Comparison of ENCODE assay signal across 1 cellular context in genomic region chr3:157438371-157438735, GRCh38.
TF ChIP-seq lines count a peak whose summit lies in the region.

No MANE protein-coding gene starts in this region.

TF ChIP-seq in WTC11, 78 proteins besides CTCF, POLR2A, EP300 and RAD21 (continued from another document):
- TF ChIP-seq ZBTB43 (CRISPR knock-in tag; IDR thresholded peaks at IDR 0.05) (no peak), NR1H2 (CRISPR knock-in tag; IDR thresholded peaks at IDR 0.05) (no peak), JUN (CRISPR knock-in tag; IDR thresholded peaks at IDR 0.05) (no peak), TCF7 (CRISPR knock-in tag; IDR thresholded peaks at IDR 0.05; ENCODE audit: low read depth) (no peak), ATF6 (CRISPR knock-in tag; IDR thresholded peaks at IDR 0.05) (no peak), ETV6 (CRISPR knock-in tag; IDR thresholded peaks at IDR 0.05) (no peak), TEAD4 (CRISPR knock-in tag; IDR thresholded peaks at IDR 0.05) (no peak)
